ENCODE assay signal across 10 cellular contexts in the genomic region with DNA sequence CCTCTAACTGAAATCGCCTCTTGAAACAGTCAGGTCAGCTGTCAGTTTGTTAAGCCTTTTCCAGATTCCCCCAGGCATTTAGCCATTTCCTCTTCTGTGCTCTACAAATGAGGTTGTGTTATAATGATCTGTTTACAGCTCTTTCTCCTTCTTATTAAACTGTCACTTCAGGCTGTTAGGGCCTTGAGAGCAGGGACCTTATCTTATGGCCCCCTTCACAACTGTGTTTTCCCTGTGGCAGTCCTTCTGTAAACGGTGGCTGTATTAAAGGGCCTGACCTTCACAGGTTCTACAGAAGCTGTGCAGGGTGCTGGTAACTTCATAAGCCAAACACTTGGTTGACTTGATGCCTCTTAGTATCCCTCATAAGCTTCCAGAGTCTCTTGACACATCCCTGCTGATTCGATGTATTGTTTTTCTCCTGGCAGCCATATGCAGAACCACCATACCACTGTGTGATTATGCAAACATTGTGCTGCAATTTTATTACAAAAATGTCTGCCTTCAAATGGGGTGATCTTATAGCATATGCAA.
DNase-seq lines count a peak whose midpoint lies in the region; ATAC-seq and TF ChIP-seq lines count a peak whose summit lies in the region.
"Had no signal": no experiment of that assay in that cellular context is flagged by ENCODE, and none has a peak within 500 bp of the region (broad histone marks: within the 10 kb centered on the region; RNA-seq: fewer than 3 reads in every experiment).

No MANE protein-coding gene starts in this region.

- CTCF ChIA-PET in Calu3 (lab: Charles Lee) = no interaction called here

- no peak overlapping the region for H3K4me3 Mint-ChIP-seq in Calu3 (ENCODE audit: low read depth, unreplicated experiment)
- no peak overlapping the region for H3K4me3 Mint-ChIP-seq in stimulated activated memory B cell treated with anti-CD40 and anti-IgM and Interleukin-4, amounts not matched to agents 10 μg/mL and 1 μg/mL and 100 μg/mL, for 72 hours
- H3K4me3 Mint-ChIP-seq: CD4-positive, alpha-beta memory T cell had no signal

- H3K27ac ChIP-seq in WERI-Rb-1 = no peak overlapping the region

- H3K27me3 Mint-ChIP-seq in Calu3 (ENCODE audit: unreplicated experiment) = no peaks in the 10 kb centered on the region
- H3K27me3 Mint-ChIP-seq in stimulated activated memory B cell treated with anti-CD40 and anti-IgM and Interleukin-4, amounts not matched to agents 10 μg/mL and 1 μg/mL and 100 μg/mL, for 72 hours = no peaks in the 10 kb centered on the region
- H3K27me3 Mint-ChIP-seq: CD4-positive, alpha-beta memory T cell had no signal

- BruUV-seq in Calu3 (replicated peaks; lab: Mats Ljungman, UMichigan) = no TSS peak

- no peak for TF ChIP-seq CTCF in Calu3 (IDR thresholded peaks at IDR 0.05; ENCODE audit: unreplicated experiment)
- no peak for TF ChIP-seq CTCF in epithelial cell of esophagus (IDR thresholded peaks at IDR 0.05; ENCODE audit: insufficient read depth, low read depth, low read length, missing control alignments)
- no peak for TF ChIP-seq CTCF in WERI-Rb-1 (IDR thresholded peaks at IDR 0.05; ENCODE audit: low read depth, low read length)

- peak overlapping the region; percentile 35 for H3K27ac Mint-ChIP-seq in Calu3 (ENCODE audit: unreplicated experiment)
- H3K27ac Mint-ChIP-seq in stimulated activated memory B cell treated with anti-CD40 and anti-IgM and Interleukin-4, amounts not matched to agents 10 μg/mL and 1 μg/mL and 100 μg/mL, for 72 hours = no peak overlapping the region

- H3K4me1 Mint-ChIP-seq in Calu3 (ENCODE audit: low read depth, unreplicated experiment) = peaks cover 24% of the 10 kb centered on the region
- no peaks in the 10 kb centered on the region for H3K4me1 Mint-ChIP-seq in stimulated activated memory B cell treated with anti-CD40 and anti-IgM and Interleukin-4, amounts not matched to agents 10 μg/mL and 1 μg/mL and 100 μg/mL, for 72 hours

- H3K4me3 ChIP-seq in epithelial cell of esophagus (ENCODE audit: low read length) (no peak overlapping the region), WERI-Rb-1 (ENCODE audit: low read depth, low read length) (no peak overlapping the region)

- DNase-seq in Calu3 (no peak), NCI-H146 (lab: John Stamatoyannopoulos, UW) (peak; percentile 76), epithelial cell of esophagus (ENCODE audit: low read depth) (peak; percentile 33), midbrain (lab: John Stamatoyannopoulos, UW) (peak; percentile 48), WERI-Rb-1 (no peak), kidney glomerular epithelial cell (lab: John Stamatoyannopoulos, UW) (no peak)
- DNase-seq: CD4-positive, alpha-beta memory T cell; SIG-M5 had no signal

- ATAC-seq in HG02763 (IDR thresholded peaks at IDR 0.05; ENCODE audit: unreplicated experiment) = no peak
- ATAC-seq in stimulated activated memory B cell treated with anti-CD40 and anti-IgM and Interleukin-4, amounts not matched to agents 10 μg/mL and 1 μg/mL and 100 μg/mL, for 72 hours = no peak

- H3K36me3 ChIP-seq in WERI-Rb-1 = peaks cover 7% of the 10 kb centered on the region; the same call in 1 of the 2 replicates

- intact Hi-C loops in Calu3 (cut with micrococcal nuclease; ENCODE audit: unreplicated experiment) = no loop called here

- peaks cover 10% of the 10 kb centered on the region for H3K9me3 ChIP-seq in WERI-Rb-1 (ENCODE audit: severe bottlenecking)

- H3K27me3 ChIP-seq in WERI-Rb-1 (ENCODE audit: insufficient read depth, low read depth, severe bottlenecking) = no peaks in the 10 kb centered on the region

- H3K9me3 Mint-ChIP-seq in Calu3 (ENCODE audit: low read depth, unreplicated experiment) = no peaks in the 10 kb centered on the region
- no peaks in the 10 kb centered on the region for H3K9me3 Mint-ChIP-seq in stimulated activated memory B cell treated with anti-CD40 and anti-IgM and Interleukin-4, amounts not matched to agents 10 μg/mL and 1 μg/mL and 100 μg/mL, for 72 hours
- H3K9me3 Mint-ChIP-seq: CD4-positive, alpha-beta memory T cell had no signal

- H3K36me3 Mint-ChIP-seq in Calu3 (ENCODE audit: insufficient read depth, unreplicated experiment) = no peaks in the 10 kb centered on the region
- no peaks in the 10 kb centered on the region for H3K36me3 Mint-ChIP-seq in stimulated activated memory B cell treated with anti-CD40 and anti-IgM and Interleukin-4, amounts not matched to agents 10 μg/mL and 1 μg/mL and 100 μg/mL, for 72 hours

Comparison
In these comparisons a context has a peak if more than half of its experiments do, and no peak if none do; other contexts are left out.
1. DNase-seq: peak in NCI-H146 (single experiment), epithelial cell of esophagus (single experiment) and midbrain (single experiment); none in Calu3 (single experiment), WERI-Rb-1 (single experiment) and kidney glomerular epithelial cell (single experiment).